Comparison of ENCODE assay signal across 9 cellular contexts in the genomic region with DNA sequence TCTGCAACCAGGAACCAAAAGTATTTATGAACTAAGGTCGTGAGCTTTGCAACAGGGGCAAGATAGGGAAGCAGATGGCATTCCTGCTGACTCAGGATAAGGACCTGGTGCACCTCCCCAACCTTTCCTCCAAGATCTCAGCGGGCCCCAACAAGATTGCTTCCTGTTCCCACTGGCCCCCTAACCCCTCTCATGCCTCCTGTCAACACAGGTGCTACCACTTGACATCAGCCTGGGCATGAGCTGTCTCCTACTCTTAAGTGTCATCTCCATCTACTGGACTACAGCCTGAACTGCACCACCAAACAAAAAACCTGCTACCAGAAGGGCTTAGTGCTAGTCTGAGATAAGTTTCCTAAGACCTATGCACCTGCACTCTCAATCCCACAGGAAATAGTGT. TPM values are rescaled to one million over a fixed set of nuclear protein-coding genes. Genes with fewer than 3 reads are reported as not detected.
DNase-seq lines count a peak whose midpoint lies in the region; ATAC-seq and TF ChIP-seq lines count a peak whose summit lies in the region.
"Had no signal": no experiment of that assay in that cellular context is flagged by ENCODE, and none has a peak within 500 bp of the region (broad histone marks: within the 10 kb centered on the region; RNA-seq: fewer than 3 reads in every experiment).

No MANE protein-coding gene starts in this region.

- CTCF ChIA-PET in PC-9 (lab: Charles Lee), result no interaction called here

- no peaks in the 10 kb centered on the region; the same call in 1 of the 2 replicates for H3K9me3 ChIP-seq in PC-9 (ENCODE audit: insufficient read depth, low read depth)

- TF ChIP-seq CTCF in PC-9 (conservative IDR thresholded peaks at IDR 0.05), result peak; percentile 79

- no peaks in the 10 kb centered on the region for H3K27me3 ChIP-seq in PC-9 (ENCODE audit: insufficient read depth, low read depth)

- no peaks in the 10 kb centered on the region for H3K4me1 Mint-ChIP-seq in stimulated activated effector memory CD8-positive, alpha-beta T cell treated with anti-CD3 and anti-CD28 coated beads, Interleukin-12 subunit alpha, Interleukin-12 subunit beta, amount 100 ng/mL, for 72 hours

- no peaks in the 10 kb centered on the region for H3K9me2 ChIP-seq in PC-9 (ENCODE audit: insufficient read depth)

- no peak overlapping the region for H3K4me3 ChIP-seq in PC-9

- H3K4me1 ChIP-seq in PC-9 (replicated peaks; ENCODE audit: insufficient read depth), result no peaks in the 10 kb centered on the region

- ATAC-seq in HG03175 (IDR thresholded peaks at IDR 0.05; ENCODE audit: unreplicated experiment) (peak; percentile 51), HG03354 (IDR thresholded peaks at IDR 0.05; ENCODE audit: poor library complexity, severe bottlenecking, unreplicated experiment) (no peak), GM21526 (IDR thresholded peaks at IDR 0.05; ENCODE audit: low FRiP score, unreplicated experiment) (no peak)
- peak; percentile 53 for ATAC-seq in stimulated activated effector memory CD8-positive, alpha-beta T cell treated with anti-CD3 and anti-CD28 coated beads, Interleukin-12 subunit alpha, Interleukin-12 subunit beta, amount 100 ng/mL, for 72 hours

- H3K36me3 ChIP-seq in PC-9 (ENCODE audit: low read depth), result no peaks in the 10 kb centered on the region

- H3K27ac ChIP-seq in PC-9, result no peak overlapping the region

- POLR2A ChIA-PET in PC-9 (lab: Charles Lee; ENCODE audit: unreplicated experiment), result no interaction called here

- no peak overlapping the region for H3K4me3 Mint-ChIP-seq in stimulated activated effector memory CD8-positive, alpha-beta T cell treated with anti-CD3 and anti-CD28 coated beads, Interleukin-12 subunit alpha, Interleukin-12 subunit beta, amount 100 ng/mL, for 72 hours
- H3K4me3 Mint-ChIP-seq: activated B cell treated with CpG ODN at 0.5 μM for 24 hours had no signal

- no peak overlapping the region for H3K4me2 ChIP-seq in PC-9

- DNase-seq in Daoy (ENCODE audit: low read depth) (peak; percentile 13), PC-9 (peak in 1 of 2 experiments; percentile 6), fibroblast of peridontal ligament (ENCODE audit: extremely low read depth) (peak; percentile 27), HK-2 (ENCODE audit: unreplicated experiment) (no peak)
- no peak for DNase-seq in stimulated activated effector memory CD8-positive, alpha-beta T cell treated with anti-CD3 and anti-CD28 coated beads, Interleukin-12 subunit alpha, Interleukin-12 subunit beta, amount 100 ng/mL, for 72 hours (ENCODE audit: low spot score in 2 of 2)
- DNase-seq: activated B cell treated with CpG ODN at 0.5 μM for 24 hours had no signal

- H3K36me3 Mint-ChIP-seq in stimulated activated effector memory CD8-positive, alpha-beta T cell treated with anti-CD3 and anti-CD28 coated beads, Interleukin-12 subunit alpha, Interleukin-12 subunit beta, amount 100 ng/mL, for 72 hours, result peaks cover 45% of the 10 kb centered on the region

- no peaks in the 10 kb centered on the region for H3K79me2 ChIP-seq in PC-9 (ENCODE audit: low read depth)

- H3K9me3 Mint-ChIP-seq in stimulated activated effector memory CD8-positive, alpha-beta T cell treated with anti-CD3 and anti-CD28 coated beads, Interleukin-12 subunit alpha, Interleukin-12 subunit beta, amount 100 ng/mL, for 72 hours, result peaks cover 14% of the 10 kb centered on the region

- H2AFZ ChIP-seq in PC-9, result no peak overlapping the region

- intact Hi-C loops in PC-9 (cut with micrococcal nuclease; ENCODE audit: unreplicated experiment), result no loop called here

- H3F3A ChIP-seq in PC-9 (ENCODE audit: insufficient read depth, low read depth), result no peaks in the 10 kb centered on the region

- BruUV-seq in PC-9 (replicated peaks; lab: Mats Ljungman, UMichigan), result no TSS peak

- H3K27ac Mint-ChIP-seq in stimulated activated effector memory CD8-positive, alpha-beta T cell treated with anti-CD3 and anti-CD28 coated beads, Interleukin-12 subunit alpha, Interleukin-12 subunit beta, amount 100 ng/mL, for 72 hours, result no peak overlapping the region
- H3K27ac Mint-ChIP-seq: activated B cell treated with CpG ODN at 0.5 μM for 24 hours had no signal

- peaks cover 4% of the 10 kb centered on the region; the same call in 1 of the 2 replicates for H4K20me1 ChIP-seq in PC-9 (ENCODE audit: insufficient read depth)

RNA-seq across cellular contexts. Expression of a gene that starts 32.7 kb away (rescaled TPM):
- total RNA-seq in Daoy (2014; rRNA removed; shearing (Covaris generic)), result 44.6 and 60.6 TPM in 2 replicates
- 46.5 and 58.2 TPM in 2 replicates for total RNA-seq in PC-9 (2021)

RNA-seq across cellular contexts. Expression of a gene that starts 33.0 kb away (rescaled TPM):
- total RNA-seq in Daoy (2014; rRNA removed; shearing (Covaris generic)), result 0.18 and 0.34 TPM in 2 replicates
- 0.94 and 1.9 TPM in 2 replicates for total RNA-seq in PC-9 (2021)

Comparison
In these comparisons a context has a peak if more than half of its experiments do, and no peak if none do; other contexts are left out.
1. DNase-seq: peak in Daoy (single experiment) and fibroblast of peridontal ligament (single experiment); none in stimulated activated effector memory CD8-positive, alpha-beta T cell treated with anti-CD3 and anti-CD28 coated beads, Interleukin-12 subunit alpha, Interleukin-12 subunit beta, amount 100 ng/mL, for 72 hours (0 of 2) and HK-2 (single experiment).
2. ATAC-seq: peak in HG03175 (single experiment) and stimulated activated effector memory CD8-positive, alpha-beta T cell treated with anti-CD3 and anti-CD28 coated beads, Interleukin-12 subunit alpha, Interleukin-12 subunit beta, amount 100 ng/mL, for 72 hours (single experiment); none in HG03354 (single experiment) and GM21526 (single experiment).